Comparison of ENCODE assay signal across 15 cellular contexts in genomic region chr2:183207110-183207509, GRCh38.
DNase-seq lines count a peak whose midpoint lies in the region; ATAC-seq and TF ChIP-seq lines count a peak whose summit lies in the region.
"Had no signal": no experiment of that assay in that cellular context is flagged by ENCODE, and none has a peak within 500 bp of the region (broad histone marks: within the 10 kb centered on the region; RNA-seq: fewer than 3 reads in every experiment).

No MANE protein-coding gene starts in this region.

- no peak overlapping the region for H2AFZ ChIP-seq in neural progenitor cell (replicated peaks)
- H2AFZ ChIP-seq: PC-9 had no signal

- H3K4me3 Mint-ChIP-seq in neural progenitor cell, result no peak overlapping the region
- H3K4me3 Mint-ChIP-seq in activated CD4-positive, alpha-beta T cell treated with anti-CD3 and anti-CD28 coated beads for 36 hours, result no peak overlapping the region
- H3K4me3 Mint-ChIP-seq: activated naive CD8-positive, alpha-beta T cell treated with anti-CD3 and anti-CD28 coated beads, Interleukin-2, amount 10 ng/mL, durations not matched to agents 7 days and 5 days; dendritic cell treated with granulocyte-macrophage colony-stimulating factor and Interleukin-4, amounts not matched to agents 40 ng/mL and 50 ng/mL, for 4 days had no signal

- H3K4me3 ChIP-seq in cardiac fibroblast (replicated peaks in 1 of 2; ENCODE audit: low read depth in 2 of 2, low read length in 2 of 2), result no peak overlapping the region
- H3K4me3 ChIP-seq in neural progenitor cell, result no peak overlapping the region
- H3K4me3 ChIP-seq: PC-9, skin epidermis, tibial artery had no signal

- POLR2A ChIA-PET in activated CD4-positive, alpha-beta T cell treated with anti-CD3 and anti-CD28 coated beads for 36 hours (lab: Charles Lee), result no interaction called here
- POLR2A ChIA-PET in RWPE1 (lab: Yijun Ruan, JAX; ENCODE audit: low non-redundant PET), result no interaction called here

- TF ChIP-seq CTCF in cardiac fibroblast (IDR thresholded peaks at IDR 0.05; ENCODE audit: low read depth, low read length) (no peak), neural progenitor cell (IDR thresholded peaks at IDR 0.05) (no peak), RWPE1 (conservative IDR thresholded peaks at IDR 0.05; ENCODE audit: low read depth) (no peak)

- H3K4me1 Mint-ChIP-seq in neural progenitor cell, result no peaks in the 10 kb centered on the region
- no peaks in the 10 kb centered on the region for H3K4me1 Mint-ChIP-seq in activated CD4-positive, alpha-beta T cell treated with anti-CD3 and anti-CD28 coated beads for 36 hours

- no peaks in the 10 kb centered on the region for H3K79me2 ChIP-seq in neural progenitor cell (ENCODE audit: low read depth)

- H3K9me3 ChIP-seq in neural progenitor cell (ENCODE audit: low read depth), result no peaks in the 10 kb centered on the region
- H3K9me3 ChIP-seq: tibial artery had no signal

- H3K27ac Mint-ChIP-seq in neural progenitor cell, result no peak overlapping the region
- H3K27ac Mint-ChIP-seq in activated CD4-positive, alpha-beta T cell treated with anti-CD3 and anti-CD28 coated beads for 36 hours, result no peak overlapping the region
- H3K27ac Mint-ChIP-seq: activated naive CD8-positive, alpha-beta T cell treated with anti-CD3 and anti-CD28 coated beads, Interleukin-2, amount 10 ng/mL, durations not matched to agents 7 days and 5 days; dendritic cell treated with granulocyte-macrophage colony-stimulating factor and Interleukin-4, amounts not matched to agents 40 ng/mL and 50 ng/mL, for 4 days had no signal

- peaks cover 15% of the 10 kb centered on the region for H3K9me3 Mint-ChIP-seq in neural progenitor cell
- H3K9me3 Mint-ChIP-seq in activated CD4-positive, alpha-beta T cell treated with anti-CD3 and anti-CD28 coated beads for 36 hours (ENCODE audit: low read depth), result no peaks in the 10 kb centered on the region

- peak; percentile 56 for DNase-seq in GM03348 (ENCODE audit: low spot score)
- DNase-seq in Kasumi-1 (lab: John Stamatoyannopoulos, UW), result peak; percentile 63 to 64
- peak; percentile 41 to 58 for DNase-seq in cardiac fibroblast (ENCODE audit: low read depth in 2 of 2)
- peak; percentile 29 for DNase-seq in neural progenitor cell (ENCODE audit: low spot score)
- DNase-seq in NCI-H1092 treated with DMSO at 0.1 percent for 48 hours (lab: John Stamatoyannopoulos, UW), result no peak
- DNase-seq in activated CD4-positive, alpha-beta T cell treated with anti-CD3 and anti-CD28 coated beads for 36 hours, result no peak
- DNase-seq in RWPE1 (ENCODE audit: low spot score), result no peak
- DNase-seq: activated naive CD8-positive, alpha-beta T cell treated with anti-CD3 and anti-CD28 coated beads, Interleukin-2, amount 10 ng/mL, durations not matched to agents 7 days and 5 days; kidney; NCI-H2227 treated with DMSO at 0.1 percent for 48 hours; PC-9; tibial artery had no signal

- peaks cover 22% of the 10 kb centered on the region for H3K36me3 Mint-ChIP-seq in neural progenitor cell
- H3K36me3 Mint-ChIP-seq in activated CD4-positive, alpha-beta T cell treated with anti-CD3 and anti-CD28 coated beads for 36 hours (ENCODE audit: low read depth), result peaks cover 9% of the 10 kb centered on the region

- no peaks in the 10 kb centered on the region for H3K36me3 ChIP-seq in neural progenitor cell
- H3K36me3 ChIP-seq: tibial artery had no signal

- no peaks in the 10 kb centered on the region for H3K27me3 ChIP-seq in neural progenitor cell
- H3K27me3 ChIP-seq: foreskin keratinocyte, tibial artery had no signal

- no peak overlapping the region for H3K4me2 ChIP-seq in neural progenitor cell
- H3K4me2 ChIP-seq: PC-9 had no signal

- ATAC-seq in activated CD4-positive, alpha-beta T cell treated with anti-CD3 and anti-CD28 coated beads for 36 hours, result no peak
- ATAC-seq: foreskin keratinocyte had no signal

- H4K20me1 ChIP-seq in neural progenitor cell (ENCODE audit: low read depth), result no peaks in the 10 kb centered on the region

- no peak overlapping the region for H3K27ac ChIP-seq in neural progenitor cell
- no peak overlapping the region for H3K27ac ChIP-seq in RWPE1
- H3K27ac ChIP-seq: foreskin keratinocyte, PC-9, skin epidermis, tibial artery had no signal

- H3F3A ChIP-seq in neural progenitor cell (ENCODE audit: low read depth), result no peaks in the 10 kb centered on the region

- no peaks in the 10 kb centered on the region for H3K4me1 ChIP-seq in neural progenitor cell
- H3K4me1 ChIP-seq: foreskin keratinocyte had no signal

- no peak overlapping the region for H3K9ac ChIP-seq in neural progenitor cell

- no peaks in the 10 kb centered on the region for H3K27me3 Mint-ChIP-seq in neural progenitor cell (ENCODE audit: insufficient read depth, low read depth)
- H3K27me3 Mint-ChIP-seq in activated CD4-positive, alpha-beta T cell treated with anti-CD3 and anti-CD28 coated beads for 36 hours, result no peaks in the 10 kb centered on the region
- H3K27me3 Mint-ChIP-seq: dendritic cell treated with granulocyte-macrophage colony-stimulating factor and Interleukin-4, amounts not matched to agents 40 ng/mL and 50 ng/mL, for 4 days had no signal

- CTCF ChIA-PET in activated CD4-positive, alpha-beta T cell treated with anti-CD3 and anti-CD28 coated beads for 36 hours (lab: Charles Lee), result interaction anchor here (0.7 kb wide), 1 partner anchor 11 kb away, joined by 3 read pairs; no protein-coding TSS in a partner anchor
- CTCF ChIA-PET in RWPE1 (lab: Yijun Ruan, JAX), result no interaction called here

- intact Hi-C loops in activated CD4-positive, alpha-beta T cell treated with anti-CD3 and anti-CD28 coated beads for 36 hours (cut with DNase I, micrococcal nuclease), result no loop called here

Comparison
In these comparisons a context has a peak if more than half of its experiments do, and no peak if none do; other contexts are left out.
1. DNase-seq: peak in GM03348 (single experiment), Kasumi-1 (2 of 2), cardiac fibroblast (2 of 2) and neural progenitor cell (single experiment); none in NCI-H1092 treated with DMSO at 0.1 percent for 48 hours (single experiment), activated CD4-positive, alpha-beta T cell treated with anti-CD3 and anti-CD28 coated beads for 36 hours (single experiment) and RWPE1 (single experiment).